Comparison of ENCODE assay signal across 23 cellular contexts in the genomic region with DNA sequence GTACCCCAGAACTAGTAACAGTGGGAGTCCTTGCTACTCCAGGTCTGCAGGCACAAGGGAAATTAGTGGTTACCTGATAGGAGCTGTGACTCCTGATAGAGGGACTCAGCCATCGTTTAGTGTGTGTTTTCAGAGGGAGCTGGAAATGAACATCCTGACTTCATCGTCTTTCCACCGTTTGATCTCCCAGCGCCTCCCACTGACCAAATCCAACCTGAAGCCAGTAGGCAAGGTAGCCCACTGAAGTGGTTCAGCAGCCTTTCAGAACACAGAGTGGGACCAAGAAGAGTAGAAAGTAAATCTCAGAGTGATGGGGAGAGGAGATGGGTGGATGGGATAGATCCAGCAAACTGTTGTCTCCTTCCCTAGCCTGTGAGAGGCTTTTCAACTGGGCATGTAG.
"Had no signal": no experiment of that assay in that cellular context is flagged by ENCODE, and none has a peak within 500 bp of the region (broad histone marks: within the 10 kb centered on the region; RNA-seq: fewer than 3 reads in every experiment).

No MANE protein-coding gene starts in this region.

- H3K27me3 Mint-ChIP-seq: effector memory CD8-positive, alpha-beta T cell; memory B cell; natural killer cell treated with Interleukin-12 subunit alpha and Interleukin-12 subunit beta and Interleukin-15 and Interleukin-18, amount 100 ng/mL, for 72 hours had no signal

- H3K36me3 Mint-ChIP-seq: memory B cell; mesothelial cell of epicardium; naive B cell; natural killer cell treated with Interleukin-12 subunit alpha and Interleukin-12 subunit beta and Interleukin-15 and Interleukin-18, amount 100 ng/mL, for 72 hours; stimulated activated effector memory CD8-positive, alpha-beta T cell treated with anti-CD3 and anti-CD28 coated beads, Interleukin-12 subunit alpha, Interleukin-12 subunit beta, amount 100 ng/mL, for 72 hours had no signal

- H3K9me3 ChIP-seq: mucosa of descending colon, prostate gland, right atrium auricular region, sigmoid colon, stomach, thyroid gland had no signal

- H3K4me1 Mint-ChIP-seq: memory B cell; naive B cell; stimulated activated effector memory CD8-positive, alpha-beta T cell treated with anti-CD3 and anti-CD28 coated beads, Interleukin-12 subunit alpha, Interleukin-12 subunit beta, amount 100 ng/mL, for 72 hours had no signal

- H3K27ac Mint-ChIP-seq: effector memory CD8-positive, alpha-beta T cell; memory B cell; mesothelial cell of epicardium; naive B cell; natural killer cell treated with Interleukin-12 subunit alpha and Interleukin-12 subunit beta and Interleukin-15 and Interleukin-18, amount 100 ng/mL, for 72 hours; stimulated activated effector memory CD8-positive, alpha-beta T cell treated with anti-CD3 and anti-CD28 coated beads, Interleukin-12 subunit alpha, Interleukin-12 subunit beta, amount 100 ng/mL, for 72 hours had no signal

- H3K27me3 ChIP-seq: right atrium auricular region, sigmoid colon, stomach, thyroid gland had no signal

- H3K9me3 Mint-ChIP-seq: mesothelial cell of epicardium had no signal

- H3K4me1 ChIP-seq: prostate gland, right atrium auricular region, sigmoid colon, stomach, thyroid gland had no signal

- H3K4me3 Mint-ChIP-seq: effector memory CD8-positive, alpha-beta T cell; memory B cell; mesothelial cell of epicardium; naive B cell; natural killer cell treated with Interleukin-12 subunit alpha and Interleukin-12 subunit beta and Interleukin-15 and Interleukin-18, amount 100 ng/mL, for 72 hours; stimulated activated effector memory CD8-positive, alpha-beta T cell treated with anti-CD3 and anti-CD28 coated beads, Interleukin-12 subunit alpha, Interleukin-12 subunit beta, amount 100 ng/mL, for 72 hours had no signal

- H3K27ac ChIP-seq: coronary artery, prostate gland, right atrium auricular region, sigmoid colon, stomach, thyroid gland had no signal

- ATAC-seq: effector memory CD8-positive, alpha-beta T cell; left lobe of liver; mucosa of descending colon; natural killer cell treated with Interleukin-12 subunit alpha and Interleukin-12 subunit beta and Interleukin-15 and Interleukin-18, amount 100 ng/mL, for 72 hours; stimulated activated effector memory CD8-positive, alpha-beta T cell treated with anti-CD3 and anti-CD28 coated beads, Interleukin-12 subunit alpha, Interleukin-12 subunit beta, amount 100 ng/mL, for 72 hours had no signal

- H3K4me3 ChIP-seq: coronary artery, lung, mucosa of descending colon, prostate gland, right atrium auricular region, sigmoid colon, stomach, thyroid gland had no signal

- DNase-seq: dermis blood vessel endothelial cell; effector memory CD8-positive, alpha-beta T cell; hypothalamus; kidney; mucosa of descending colon; naive B cell; nucleus accumbens; sigmoid colon; stimulated activated CD4-positive, alpha-beta T cell treated with anti-CD3 and anti-CD28 coated beads, Interleukin-2, amount 100 ng/mL, for 24 hours; stimulated activated CD4-positive, alpha-beta T cell treated with anti-CD3 and anti-CD28 coated beads, Interleukin-4, amount 100 ng/mL, for 24 hours; stimulated activated naive CD4-positive, alpha-beta T cell treated with Interleukin-2 at 50 U/mL for 16 hours; stomach; thyroid gland; trophoblast cell had no signal
